10 cellular contexts compared by ENCODE assay signal in genomic region chrX:150690126-150690525, GRCh38. TPM values are rescaled to one million over a fixed set of nuclear protein-coding genes. Genes with fewer than 3 reads are reported as not detected.
A peak's percentile ranks its signal among the peaks of the same experiment; 100 is the strongest.
DNase-seq lines count a peak whose midpoint lies in the region; ATAC-seq and TF ChIP-seq lines count a peak whose summit lies in the region.
"Had no signal": no experiment of that assay in that cellular context is flagged by ENCODE, and none has a peak within 500 bp of the region (broad histone marks: within the 10 kb centered on the region; RNA-seq: fewer than 3 reads in every experiment).

No MANE protein-coding gene starts in this region.

- H3K4me1 ChIP-seq in CD4-positive, CD25-positive, alpha-beta regulatory T cell (ENCODE audit: control insufficient read depth, insufficient read depth, low read length, poor library complexity, severe bottlenecking), result peaks cover 32% of the 10 kb centered on the region
- H3K4me1 ChIP-seq: prostate gland had no signal

- H3K9me3 Mint-ChIP-seq in CD4-positive, CD25-positive, alpha-beta regulatory T cell, result no peaks in the 10 kb centered on the region
- no peaks in the 10 kb centered on the region for H3K9me3 Mint-ChIP-seq in activated T-helper 17 cell treated with anti-CD3 and anti-CD28 coated beads, Interleukin-2, amount 50 U/mL, for 72 hours

- no peak for ATAC-seq in CD4-positive, CD25-positive, alpha-beta regulatory T cell (ENCODE audit: low read depth in 2 of 2)
- peak; percentile 40 for ATAC-seq in activated T-helper 17 cell treated with anti-CD3 and anti-CD28 coated beads, Interleukin-2, amount 50 U/mL, for 72 hours (replicated peaks)
- ATAC-seq in GM18909 (IDR thresholded peaks at IDR 0.05; ENCODE audit: poor library complexity, unreplicated experiment) (no peak), GM21825 (IDR thresholded peaks at IDR 0.05; ENCODE audit: unreplicated experiment) (no peak)
- ATAC-seq: GM12878 had no signal

- no peaks in the 10 kb centered on the region for H3K27me3 ChIP-seq in CD4-positive, CD25-positive, alpha-beta regulatory T cell (ENCODE audit: control insufficient read depth, insufficient read depth, low read length)
- H3K27me3 ChIP-seq in kidney epithelial cell (ENCODE audit: control insufficient read depth, insufficient read depth, low read length), result no peaks in the 10 kb centered on the region

- H3K27ac ChIP-seq in CD4-positive, CD25-positive, alpha-beta regulatory T cell (ENCODE audit: insufficient read depth, low read length, poor library complexity, severe bottlenecking), result peak overlapping the region; percentile 84
- H3K27ac ChIP-seq: prostate gland had no signal

- H3K4me1 Mint-ChIP-seq in CD4-positive, CD25-positive, alpha-beta regulatory T cell, result peaks cover 19 to 54% (median 26%) of the 10 kb centered on the region in 4 donors
- peaks cover 8% of the 10 kb centered on the region for H3K4me1 Mint-ChIP-seq in activated T-helper 17 cell treated with anti-CD3 and anti-CD28 coated beads, Interleukin-2, amount 50 U/mL, for 72 hours

- no peak overlapping the region for H3K4me3 ChIP-seq in CD4-positive, CD25-positive, alpha-beta regulatory T cell (ENCODE audit: low read depth, low read length)
- H3K4me3 ChIP-seq in kidney epithelial cell (ENCODE audit: low read depth, low read length), result no peak overlapping the region
- H3K4me3 ChIP-seq: GM12878, prostate gland had no signal

- H3K36me3 Mint-ChIP-seq in CD4-positive, CD25-positive, alpha-beta regulatory T cell, result no peaks in the 10 kb centered on the region
- H3K36me3 Mint-ChIP-seq in activated T-helper 17 cell treated with anti-CD3 and anti-CD28 coated beads, Interleukin-2, amount 50 U/mL, for 72 hours (ENCODE audit: low read depth), result peaks cover 12% of the 10 kb centered on the region

- H3K27ac Mint-ChIP-seq in CD4-positive, CD25-positive, alpha-beta regulatory T cell, result peak overlapping the region in 2 of 3 donors; percentile 87 to 92
- peak overlapping the region; percentile 97 for H3K27ac Mint-ChIP-seq in activated T-helper 17 cell treated with anti-CD3 and anti-CD28 coated beads, Interleukin-2, amount 50 U/mL, for 72 hours

- no peaks in the 10 kb centered on the region for H3K9me3 ChIP-seq in CD4-positive, CD25-positive, alpha-beta regulatory T cell (ENCODE audit: control insufficient read depth in 2 of 2, low read length in 2 of 2)
- H3K9me3 ChIP-seq: prostate gland had no signal

- H3K36me3 ChIP-seq in CD4-positive, CD25-positive, alpha-beta regulatory T cell (ENCODE audit: control insufficient read depth, insufficient read depth, low read length), result no peaks in the 10 kb centered on the region
- no peaks in the 10 kb centered on the region for H3K36me3 ChIP-seq in kidney epithelial cell (ENCODE audit: control insufficient read depth, insufficient read depth, low read length)
- H3K36me3 ChIP-seq: prostate gland had no signal

- TF ChIP-seq CTCF in kidney epithelial cell (IDR thresholded peaks at IDR 0.05; ENCODE audit: insufficient read depth, low read length, poor library complexity, severe bottlenecking), result no peak

- H3K27me3 Mint-ChIP-seq in CD4-positive, CD25-positive, alpha-beta regulatory T cell, result no peaks in the 10 kb centered on the region
- H3K27me3 Mint-ChIP-seq in activated T-helper 17 cell treated with anti-CD3 and anti-CD28 coated beads, Interleukin-2, amount 50 U/mL, for 72 hours, result no peaks in the 10 kb centered on the region

- no peak overlapping the region for H3K4me3 Mint-ChIP-seq in CD4-positive, CD25-positive, alpha-beta regulatory T cell
- peak overlapping the region; percentile 91 for H3K4me3 Mint-ChIP-seq in activated T-helper 17 cell treated with anti-CD3 and anti-CD28 coated beads, Interleukin-2, amount 50 U/mL, for 72 hours

- DNase-seq in CD4-positive, CD25-positive, alpha-beta regulatory T cell, result no peak
- DNase-seq in HPDE6-E6E7 (ENCODE audit: extremely low spot score), result peak; percentile 71
- peak; percentile 44 for DNase-seq in kidney epithelial cell (ENCODE audit: low read depth)
- no peak for DNase-seq in SIG-M5 treated with dmso at 0.1 percent for 504 hours (lab: John Stamatoyannopoulos, UW; ENCODE audit: unreplicated experiment)
- DNase-seq in NCI-H1930 (lab: John Stamatoyannopoulos, UW), result no peak

RNA-seq across cellular contexts. Expression of gene MTMR1, which starts 3.1 kb away (rescaled TPM):
- 61.1 TPM for total RNA-seq in CD4-positive, CD25-positive, alpha-beta regulatory T cell
- polyA plus RNA-seq in CD4-positive, CD25-positive, alpha-beta regulatory T cell, result 10 to 100 TPM; 17.9 to 38.5 (median 26.2) TPM
- 10 to 100 TPM; 25.5 to 36.0 TPM for total RNA-seq in activated T-helper 17 cell treated with anti-CD3 and anti-CD28 coated beads, Interleukin-2, amount 50 U/mL, for 72 hours
- 21.6 and 23.8 TPM in 2 replicates for total RNA-seq in kidney epithelial cell

Comparison
In these comparisons a context has a peak if more than half of its experiments do, and no peak if none do; other contexts are left out.
1. DNase-seq: peak in HPDE6-E6E7 (single experiment) and kidney epithelial cell (single experiment); none in CD4-positive, CD25-positive, alpha-beta regulatory T cell (0 of 3), SIG-M5 treated with dmso at 0.1 percent for 504 hours (single experiment) and NCI-H1930 (0 of 2).